Comparison of ENCODE assay signal across 8 cellular contexts in the genomic region with DNA sequence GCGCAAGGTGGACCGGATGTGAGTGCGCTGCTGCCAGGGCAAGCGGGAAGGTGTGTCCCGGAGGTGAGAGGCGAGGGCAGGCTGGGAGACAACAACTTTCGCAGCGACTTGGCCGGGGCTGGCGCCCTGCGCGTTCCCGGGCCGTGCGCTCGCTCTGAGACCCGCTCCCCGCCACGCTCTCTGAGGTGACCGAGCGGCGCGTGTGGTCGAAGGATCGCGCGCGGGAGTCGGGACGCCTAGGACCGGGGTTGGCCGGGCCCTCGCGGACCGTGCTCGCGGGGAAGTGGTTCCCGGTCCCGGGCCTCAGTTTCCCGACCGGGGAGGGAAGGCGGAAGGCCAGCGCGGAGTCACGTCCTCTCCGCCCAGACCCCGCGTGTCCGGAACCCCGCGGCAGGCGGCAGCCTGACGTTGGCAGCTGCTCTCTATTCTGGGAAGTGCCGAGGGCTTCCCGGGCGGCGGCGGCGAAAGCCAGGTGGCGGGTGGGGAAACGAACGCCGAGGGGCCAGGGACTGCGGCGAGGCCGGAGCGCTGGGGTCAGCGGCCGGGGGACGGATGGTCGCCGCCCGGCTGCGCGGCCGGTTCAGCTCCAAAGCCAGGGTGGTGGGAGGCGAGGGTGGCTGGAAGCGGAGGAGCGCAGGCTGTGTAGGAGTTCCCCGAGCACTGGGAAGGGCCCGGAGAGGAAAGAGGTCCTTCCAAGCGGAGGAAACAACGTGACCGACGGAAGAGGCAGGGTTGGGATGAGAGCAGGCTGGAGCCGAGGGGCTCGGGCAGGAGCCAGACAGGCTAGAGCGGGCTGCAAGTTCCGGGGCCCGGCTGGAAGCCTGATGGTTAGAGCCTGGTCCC. TPM values are rescaled to one million over a fixed set of nuclear protein-coding genes. Genes with fewer than 3 reads are reported as not detected.
DNase-seq lines count a peak whose midpoint lies in the region; ATAC-seq and TF ChIP-seq lines count a peak whose summit lies in the region.

No MANE protein-coding gene starts in this region.

- H3K27ac Mint-ChIP-seq in HFFc6, result peak overlapping the region; percentile 73
- no peak overlapping the region for H3K27ac Mint-ChIP-seq in activated naive CD4-positive, alpha-beta T cell treated with anti-CD3 and anti-CD28 coated beads, Interleukin-2, amount 50 U/mL, for 24 hours

- H3K36me3 Mint-ChIP-seq in HFFc6 (ENCODE audit: low read depth), result peaks cover 33% of the 10 kb centered on the region
- no peaks in the 10 kb centered on the region for H3K36me3 Mint-ChIP-seq in activated naive CD4-positive, alpha-beta T cell treated with anti-CD3 and anti-CD28 coated beads, Interleukin-2, amount 50 U/mL, for 24 hours

- peak overlapping the region; percentile 89 for H3K4me3 Mint-ChIP-seq in HFFc6
- H3K4me3 Mint-ChIP-seq in activated naive CD4-positive, alpha-beta T cell treated with anti-CD3 and anti-CD28 coated beads, Interleukin-2, amount 50 U/mL, for 24 hours, result peak overlapping the region; percentile 81

- intact Hi-C loops in left ventricle myocardium superior (cut with micrococcal nuclease), result no loop called here

- peaks cover 30% of the 10 kb centered on the region for H3K4me1 Mint-ChIP-seq in HFFc6 (ENCODE audit: low read depth)
- peaks cover 17% of the 10 kb centered on the region for H3K4me1 Mint-ChIP-seq in activated naive CD4-positive, alpha-beta T cell treated with anti-CD3 and anti-CD28 coated beads, Interleukin-2, amount 50 U/mL, for 24 hours

- no peaks in the 10 kb centered on the region for H3K9me3 Mint-ChIP-seq in HFFc6
- no peaks in the 10 kb centered on the region for H3K9me3 Mint-ChIP-seq in activated naive CD4-positive, alpha-beta T cell treated with anti-CD3 and anti-CD28 coated beads, Interleukin-2, amount 50 U/mL, for 24 hours

- H3K27me3 Mint-ChIP-seq in HFFc6 (ENCODE audit: insufficient read depth), result no peaks in the 10 kb centered on the region
- peaks cover 51% of the 10 kb centered on the region for H3K27me3 Mint-ChIP-seq in activated naive CD4-positive, alpha-beta T cell treated with anti-CD3 and anti-CD28 coated beads, Interleukin-2, amount 50 U/mL, for 24 hours

- TF ChIP-seq CTCF in GM10266 (IDR thresholded peaks at IDR 0.05; ENCODE audit: control insufficient read depth, insufficient read depth, low read depth, missing control alignments), result no peak
- no peak for TF ChIP-seq CTCF in HFFc6 (IDR thresholded peaks at IDR 0.05)
- no peak for TF ChIP-seq CTCF in retinal pigment epithelial cell (conservative IDR thresholded peaks at IDR 0.05; ENCODE audit: low read depth, low read length)

- peak; percentile 40 for ATAC-seq in left ventricle myocardium superior

- peak overlapping the region; percentile 69 for H3K4me3 ChIP-seq in retinal pigment epithelial cell (ENCODE audit: low read length)

- peak; percentile 82 for DNase-seq in GM10266 (ENCODE audit: extremely low spot score)
- no peak for DNase-seq in HFFc6
- DNase-seq in NCI-H774 (lab: John Stamatoyannopoulos, UW), result peak; percentile 13
- DNase-seq in left ventricle myocardium superior, result peak; percentile 56
- DNase-seq in retinal pigment epithelial cell (ENCODE audit: low read depth), result no peak
- DNase-seq in HPDE6-E6E7 (ENCODE audit: extremely low spot score), result no peak
- DNase-seq in occipital lobe (lab: John Stamatoyannopoulos, UW), result no peak

RNA-seq across cellular contexts. Expression of a gene that starts 1.0 kb away (rescaled TPM):
- total RNA-seq in HFFc6 (2021; fragmentation: NEBNext Ultra II Directional; extraction: Animal tissue kit (Norgen Biotek cat#: 25700)), result 100 to 1,000 TPM in 3 of 6 experiments, 10 to 100 TPM in 3; 97.2 to 111 (median 100.0) TPM
- 16.7 TPM for total RNA-seq in left ventricle myocardium superior
- 27.0 TPM for total RNA-seq in occipital lobe

Comparison
In these comparisons a context has a peak if more than half of its experiments do, and no peak if none do; other contexts are left out.
1. DNase-seq: peak in GM10266 (single experiment), NCI-H774 (single experiment) and left ventricle myocardium superior (single experiment); none in HFFc6 (single experiment), retinal pigment epithelial cell (single experiment), HPDE6-E6E7 (single experiment) and occipital lobe (single experiment).